ENCODE assay signal across 21 cellular contexts in the genomic region with DNA sequence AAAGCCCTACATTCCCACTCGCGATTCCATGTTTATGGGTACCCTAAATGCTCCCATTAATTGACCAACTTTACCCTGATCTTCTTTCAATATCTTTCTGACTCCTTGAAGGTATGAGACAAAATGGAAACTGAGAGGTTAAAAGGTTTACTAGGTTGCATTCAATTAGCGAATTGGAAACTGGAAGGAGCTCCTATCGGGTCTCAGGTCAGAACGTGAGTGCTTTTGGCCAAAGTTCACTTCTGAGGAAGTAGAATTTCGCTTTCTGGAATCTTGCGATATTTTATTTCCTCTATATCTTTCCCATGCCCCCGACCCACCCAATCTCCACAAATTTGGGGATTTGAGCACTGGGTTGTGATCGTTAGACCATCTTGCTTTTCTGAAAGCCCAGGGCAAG. TPM values are rescaled to one million over a fixed set of nuclear protein-coding genes. Genes with fewer than 3 reads are reported as not detected.
DNase-seq lines count a peak whose midpoint lies in the region; ATAC-seq lines count a peak whose summit lies in the region.
"Had no signal": no experiment of that assay in that cellular context is flagged by ENCODE, and none has a peak within 500 bp of the region (broad histone marks: within the 10 kb centered on the region; RNA-seq: fewer than 3 reads in every experiment).

No MANE protein-coding gene starts in this region.

- 86% methylated on average over 9 of the region's 9 CpGs for WGBS in urinary bladder

- peak overlapping the region; percentile 73 for H3K27ac Mint-ChIP-seq in activated CD8-positive, alpha-beta memory T cell treated with anti-CD3 and anti-CD28 coated beads, Interleukin-2, amount 10 ng/mL, durations not matched to agents 7 days and 5 days
- no peak overlapping the region for H3K27ac Mint-ChIP-seq in activated T-helper 17 cell treated with anti-CD3 and anti-CD28 coated beads, Interleukin-2, amount 50 U/mL, for 72 hours
- H3K27ac Mint-ChIP-seq in memory B cell, result peak overlapping the region; percentile 18
- H3K27ac Mint-ChIP-seq: GM23338; T-helper 2 cell treated with Interferon-gamma antibody and Interleukin-4, amounts not matched to agents 5 μg/mL and 100 μg/mL, for 36 hours had no signal

- H3K4me3 Mint-ChIP-seq in activated CD8-positive, alpha-beta memory T cell treated with anti-CD3 and anti-CD28 coated beads, Interleukin-2, amount 10 ng/mL, durations not matched to agents 7 days and 5 days, result peak overlapping the region; percentile 2
- H3K4me3 Mint-ChIP-seq in activated T-helper 17 cell treated with anti-CD3 and anti-CD28 coated beads, Interleukin-2, amount 50 U/mL, for 72 hours, result peak overlapping the region; percentile 59
- no peak overlapping the region for H3K4me3 Mint-ChIP-seq in memory B cell
- H3K4me3 Mint-ChIP-seq: GM23338; T-helper 2 cell treated with Interferon-gamma antibody and Interleukin-4, amounts not matched to agents 5 μg/mL and 100 μg/mL, for 36 hours had no signal

- H3K4me1 ChIP-seq in urinary bladder (ENCODE audit: insufficient read depth), result no peaks in the 10 kb centered on the region
- H3K4me1 ChIP-seq: ascending aorta, esophagus muscularis mucosa, tibial artery had no signal

- peak overlapping the region; percentile 18 for H3K4me3 ChIP-seq in urinary bladder (ENCODE audit: low read depth, low read length)
- H3K4me3 ChIP-seq: ascending aorta, coronary artery, esophagus muscularis mucosa, GM23338, tibial artery had no signal

- ATAC-seq in activated CD8-positive, alpha-beta memory T cell treated with anti-CD3 and anti-CD28 coated beads, Interleukin-2, amount 10 ng/mL, durations not matched to agents 7 days and 5 days, result no peak
- peak; percentile 13 for ATAC-seq in activated T-helper 17 cell treated with anti-CD3 and anti-CD28 coated beads, Interleukin-2, amount 50 U/mL, for 72 hours (replicated peaks)
- no peak for ATAC-seq in memory B cell (ENCODE audit: low read depth)
- ATAC-seq: GM23338 had no signal

- no peak for DNase-seq in activated CD8-positive, alpha-beta memory T cell treated with anti-CD3 and anti-CD28 coated beads, Interleukin-2, amount 10 ng/mL, durations not matched to agents 7 days and 5 days
- no peak for DNase-seq in activated CD8-positive, alpha-beta memory T cell treated with anti-CD3 and anti-CD28 coated beads for 24 hours
- no peak for DNase-seq in memory B cell (ENCODE audit: low spot score in 2 of 2)
- DNase-seq in GM19238 (ENCODE audit: insufficient read length, low spot score), result no peak
- no peak for DNase-seq in superior temporal gyrus (ENCODE audit: extremely low spot score)
- no peak for DNase-seq in activated CD4-positive, CD25-positive, alpha-beta regulatory T cell (lab: John Stamatoyannopoulos, UW)
- DNase-seq: activated naive CD4-positive, alpha-beta T cell; NCI-H1436; NCI-H226; SHP77 treated with DMSO at 0.1 percent for 48 hours; stimulated activated CD4-positive, alpha-beta T cell treated with anti-CD3 and anti-CD28 coated beads, Interleukin-4, amount 100 ng/mL, for 1 hour; tibial artery had no signal

- H3K27me3 Mint-ChIP-seq in activated CD8-positive, alpha-beta memory T cell treated with anti-CD3 and anti-CD28 coated beads, Interleukin-2, amount 10 ng/mL, durations not matched to agents 7 days and 5 days, result peaks cover 77% of the 10 kb centered on the region
- peaks cover 23% of the 10 kb centered on the region for H3K27me3 Mint-ChIP-seq in activated T-helper 17 cell treated with anti-CD3 and anti-CD28 coated beads, Interleukin-2, amount 50 U/mL, for 72 hours
- H3K27me3 Mint-ChIP-seq in memory B cell, result peaks cover 14% of the 10 kb centered on the region

- H3K36me3 Mint-ChIP-seq in activated CD8-positive, alpha-beta memory T cell treated with anti-CD3 and anti-CD28 coated beads, Interleukin-2, amount 10 ng/mL, durations not matched to agents 7 days and 5 days, result peaks cover 3% of the 10 kb centered on the region
- H3K36me3 Mint-ChIP-seq in activated T-helper 17 cell treated with anti-CD3 and anti-CD28 coated beads, Interleukin-2, amount 50 U/mL, for 72 hours (ENCODE audit: low read depth), result no peaks in the 10 kb centered on the region
- H3K36me3 Mint-ChIP-seq in memory B cell, result no peaks in the 10 kb centered on the region

- H3K27ac ChIP-seq in urinary bladder (ENCODE audit: low read depth), result peak overlapping the region; percentile 54
- H3K27ac ChIP-seq: ascending aorta, coronary artery, esophagus muscularis mucosa, tibial artery had no signal

- no peaks in the 10 kb centered on the region for H3K36me3 ChIP-seq in urinary bladder (ENCODE audit: insufficient read depth)
- H3K36me3 ChIP-seq: ascending aorta, esophagus muscularis mucosa, tibial artery had no signal

- H3K9me3 Mint-ChIP-seq in activated CD8-positive, alpha-beta memory T cell treated with anti-CD3 and anti-CD28 coated beads, Interleukin-2, amount 10 ng/mL, durations not matched to agents 7 days and 5 days (ENCODE audit: low read depth), result peaks cover 2% of the 10 kb centered on the region
- H3K9me3 Mint-ChIP-seq in activated T-helper 17 cell treated with anti-CD3 and anti-CD28 coated beads, Interleukin-2, amount 50 U/mL, for 72 hours, result no peaks in the 10 kb centered on the region
- H3K9me3 Mint-ChIP-seq in memory B cell, result no peaks in the 10 kb centered on the region
- H3K9me3 Mint-ChIP-seq: GM23338; T-helper 2 cell treated with Interferon-gamma antibody and Interleukin-4, amounts not matched to agents 5 μg/mL and 100 μg/mL, for 36 hours had no signal

- CTCF ChIA-PET in activated CD8-positive, alpha-beta memory T cell treated with anti-CD3 and anti-CD28 coated beads, Interleukin-2, amount 10 ng/mL, durations not matched to agents 7 days and 5 days (lab: Charles Lee), result no interaction called here

- H3K4me1 Mint-ChIP-seq in activated CD8-positive, alpha-beta memory T cell treated with anti-CD3 and anti-CD28 coated beads, Interleukin-2, amount 10 ng/mL, durations not matched to agents 7 days and 5 days, result peaks cover 35% of the 10 kb centered on the region
- H3K4me1 Mint-ChIP-seq in activated T-helper 17 cell treated with anti-CD3 and anti-CD28 coated beads, Interleukin-2, amount 50 U/mL, for 72 hours, result peaks cover 11% of the 10 kb centered on the region
- peaks cover 11% of the 10 kb centered on the region for H3K4me1 Mint-ChIP-seq in memory B cell
- H3K4me1 Mint-ChIP-seq: GM23338 had no signal

RNA-seq across cellular contexts. Expression of a gene that starts 2.6 kb away (rescaled TPM):
- under 1 TPM; 0.07 to 0.44 TPM for total RNA-seq in activated CD8-positive, alpha-beta memory T cell treated with anti-CD3 and anti-CD28 coated beads, Interleukin-2, amount 10 ng/mL, durations not matched to agents 7 days and 5 days
- under 1 TPM in 1 of 2 donors, not detected in 1; 0.35 TPM for total RNA-seq in activated T-helper 17 cell treated with anti-CD3 and anti-CD28 coated beads, Interleukin-2, amount 50 U/mL, for 72 hours
- 79.8 TPM for total RNA-seq in urinary bladder
- polyA plus RNA-seq in urinary bladder, result 10.5 TPM
- total RNA-seq: ascending aorta, GM23338, LHCN-M2 had no signal
- polyA plus RNA-seq: BJ, GM23338 had no signal

Comparison
In these comparisons a context has a peak if more than half of its experiments do, and no peak if none do; other contexts are left out.
1. RNA of a gene that starts 2.6 kb away (total RNA-seq): 79.8 TPM in urinary bladder (single experiment); 0.07 to 0.44 TPM in activated CD8-positive, alpha-beta memory T cell treated with anti-CD3 and anti-CD28 coated beads, Interleukin-2, amount 10 ng/mL, durations not matched to agents 7 days and 5 days and 0.35 TPM in activated T-helper 17 cell treated with anti-CD3 and anti-CD28 coated beads, Interleukin-2, amount 50 U/mL, for 72 hours; every median in the first group is over 10 times any median in the second.